Comparison of ENCODE assay signal across 13 cellular contexts in genomic region chr10:104321226-104321625, GRCh38. TPM values are rescaled to one million over a fixed set of nuclear protein-coding genes. Genes with fewer than 3 reads are reported as not detected.
DNase-seq lines count a peak whose midpoint lies in the region; ATAC-seq and TF ChIP-seq lines count a peak whose summit lies in the region.
"Had no signal": no experiment of that assay in that cellular context is flagged by ENCODE, and none has a peak within 500 bp of the region (broad histone marks: within the 10 kb centered on the region; RNA-seq: fewer than 3 reads in every experiment).

No MANE protein-coding gene starts in this region.

- DNase-seq in activated naive CD4-positive, alpha-beta T cell treated with anti-CD3 and anti-CD28 coated beads, Interleukin-2, amount 10 ng/mL, durations not matched to agents 7 days and 5 days, result no peak
- no peak for DNase-seq in activated naive CD4-positive, alpha-beta T cell (lab: John Stamatoyannopoulos, UW)
- DNase-seq in mammary epithelial cell (no peak), lower lobe of right lung (no peak), tibial nerve (ENCODE audit: low spot score in 2 of 2) (peak in 1 of 2 donors; percentile 14), adrenal gland (no peak), SIG-M5 treated with dmso at 0.1 percent for 504 hours (lab: John Stamatoyannopoulos, UW; ENCODE audit: unreplicated experiment) (no peak)
- DNase-seq: activated CD4-positive, alpha-beta T cell treated with anti-CD3 and anti-CD28 coated beads for 4 hours; hippocampal formation; MM.1S; NCI-H2107; stimulated activated CD4-positive, alpha-beta T cell treated with anti-CD3 and anti-CD28 coated beads, Interleukin-1b, Interleukin-23, amount 100 ng/mL, for 48 hours had no signal

- H3K4me3 ChIP-seq in mammary epithelial cell (replicated peaks in 1 of 3; ENCODE audit: insufficient read depth in 1 of 3, low read depth in 2 of 3, low read length in 3 of 3) (no peak overlapping the region), lower lobe of right lung (no peak overlapping the region), tibial nerve (no peak overlapping the region), adrenal gland (no peak overlapping the region)

- in situ Hi-C loops in mammary epithelial cell (cut with MboI; ENCODE audit: low sequenced_read_pairs in 2 of 2), result no loop called here

- TF ChIP-seq CTCF in mammary epithelial cell (conservative IDR thresholded peaks at IDR 0.05 in 1 of 2, IDR thresholded peaks at IDR 0.05 in 1 of 2; ENCODE audit: extremely low read depth in 1 of 2, insufficient read depth in 1 of 2, low read depth in 1 of 2, low read length in 2 of 2) (no peak), lower lobe of right lung (IDR thresholded peaks at IDR 0.05) (no peak), tibial nerve (IDR thresholded peaks at IDR 0.05) (no peak), adrenal gland (IDR thresholded peaks at IDR 0.05) (no peak)

- intact Hi-C loops in mammary epithelial cell (cut with micrococcal nuclease) (no loop called here), lower lobe of right lung (cut with DNase I) (no loop called here), adrenal gland (cut with DNase I) (no loop called here)

- TF ChIP-seq EP300 in tibial nerve (IDR thresholded peaks at IDR 0.05), result no peak

- H3K36me3 Mint-ChIP-seq in activated naive CD4-positive, alpha-beta T cell treated with anti-CD3 and anti-CD28 coated beads, Interleukin-2, amount 10 ng/mL, durations not matched to agents 7 days and 5 days, result peaks cover 50% of the 10 kb centered on the region

- H3K27ac Mint-ChIP-seq in activated naive CD4-positive, alpha-beta T cell treated with anti-CD3 and anti-CD28 coated beads, Interleukin-2, amount 10 ng/mL, durations not matched to agents 7 days and 5 days, result peak overlapping the region; percentile 90

- H2AFZ ChIP-seq in mammary epithelial cell (ENCODE audit: low read depth, low read length), result no peak overlapping the region

- H3K27me3 ChIP-seq in mammary epithelial cell (ENCODE audit: insufficient read depth, low read length), result no peaks in the 10 kb centered on the region
- H3K27me3 ChIP-seq in lower lobe of right lung (ENCODE audit: low read depth), result no peaks in the 10 kb centered on the region
- H3K27me3 ChIP-seq in tibial nerve, result no peaks in the 10 kb centered on the region
- H3K27me3 ChIP-seq in adrenal gland, result no peaks in the 10 kb centered on the region

- TF ChIP-seq POLR2A in tibial nerve (IDR thresholded peaks at IDR 0.05) (no peak), adrenal gland (IDR thresholded peaks at IDR 0.05) (no peak)

- H3K4me1 ChIP-seq in mammary epithelial cell (ENCODE audit: insufficient read depth, low read length), result peaks cover 72% of the 10 kb centered on the region
- H3K4me1 ChIP-seq in lower lobe of right lung, result peaks cover 100% of the 10 kb centered on the region
- peaks cover 0 to 100% (median 95%) of the 10 kb centered on the region in 4 donors for H3K4me1 ChIP-seq in tibial nerve
- peaks cover 18 to 67% of the 10 kb centered on the region in 2 donors for H3K4me1 ChIP-seq in adrenal gland (replicated peaks in 1 of 2)

- dilution Hi-C loops in mammary epithelial cell (cut with HindIII; ENCODE audit: low sequenced_read_pairs), result no loop called here

- BruUV-seq in mammary epithelial cell (replicated peaks; lab: Mats Ljungman, UMichigan), result no TSS peak

- H3K4me1 Mint-ChIP-seq in activated naive CD4-positive, alpha-beta T cell treated with anti-CD3 and anti-CD28 coated beads, Interleukin-2, amount 10 ng/mL, durations not matched to agents 7 days and 5 days, result peaks cover 81% of the 10 kb centered on the region

- H4K20me1 ChIP-seq in mammary epithelial cell (ENCODE audit: insufficient read depth, low read length), result no peaks in the 10 kb centered on the region

- H3K27ac ChIP-seq in mammary epithelial cell (ENCODE audit: insufficient read depth, low read depth, low read length), result peak overlapping the region; percentile 97
- H3K27ac ChIP-seq in lower lobe of right lung, result peak overlapping the region; percentile 70
- H3K27ac ChIP-seq in tibial nerve, result peak overlapping the region; percentile 23 to 97 (median 69)
- peak overlapping the region in 2 of 5 donors; percentile 17 to 38 for H3K27ac ChIP-seq in adrenal gland

- CTCF ChIA-PET in activated naive CD4-positive, alpha-beta T cell treated with anti-CD3 and anti-CD28 coated beads, Interleukin-2, amount 10 ng/mL, durations not matched to agents 7 days and 5 days (lab: Charles Lee), result interaction anchor here (1.1 to 5.2 kb wide), 8 partner anchors 8 to 30 kb away, joined by 3 to 40 read pairs (median 6); no protein-coding TSS in a partner anchor
- CTCF ChIA-PET in mammary epithelial cell (lab: Charles Lee; ENCODE audit: low non-redundant PET), result no interaction called here

- H3K9me3 ChIP-seq in mammary epithelial cell (replicated peaks; ENCODE audit: insufficient read depth, low read length) (no peaks in the 10 kb centered on the region), lower lobe of right lung (no peaks in the 10 kb centered on the region), tibial nerve (no peaks in the 10 kb centered on the region), adrenal gland (replicated peaks in 1 of 3) (no peaks in the 10 kb centered on the region)

- no peaks in the 10 kb centered on the region for H3K27me3 Mint-ChIP-seq in activated naive CD4-positive, alpha-beta T cell treated with anti-CD3 and anti-CD28 coated beads, Interleukin-2, amount 10 ng/mL, durations not matched to agents 7 days and 5 days

- no peak overlapping the region for H3K4me2 ChIP-seq in mammary epithelial cell (ENCODE audit: insufficient read depth, low read depth, low read length)

- no peak overlapping the region for H3K9ac ChIP-seq in mammary epithelial cell (ENCODE audit: insufficient read depth, low read length)

- 89% methylated on average over 6 of the region's 6 CpGs for WGBS in mammary epithelial cell (ENCODE audit: low coverage, missing lambda C conversion rate)
- WGBS in tibial nerve, 2 donors, result 33 to 52% methylated on average over 3 to 6 of the region's 6 CpGs
- 63 to 78% (median 67%) methylated on average over 5 to 6 of the region's 6 CpGs for WGBS in adrenal gland, 4 donors

- ATAC-seq in lower lobe of right lung (no peak), HG03520 (IDR thresholded peaks at IDR 0.05; ENCODE audit: unreplicated experiment) (no peak)

- H3K79me2 ChIP-seq in mammary epithelial cell (ENCODE audit: insufficient read depth, low read length), result peaks cover 91% of the 10 kb centered on the region

- no peak overlapping the region for H3K4me3 Mint-ChIP-seq in activated naive CD4-positive, alpha-beta T cell treated with anti-CD3 and anti-CD28 coated beads, Interleukin-2, amount 10 ng/mL, durations not matched to agents 7 days and 5 days

- no peaks in the 10 kb centered on the region for H3K9me3 Mint-ChIP-seq in activated naive CD4-positive, alpha-beta T cell treated with anti-CD3 and anti-CD28 coated beads, Interleukin-2, amount 10 ng/mL, durations not matched to agents 7 days and 5 days

- H3K36me3 ChIP-seq in mammary epithelial cell (ENCODE audit: insufficient read depth, low read length) (peaks cover 5% of the 10 kb centered on the region), lower lobe of right lung (peaks cover 5% of the 10 kb centered on the region), tibial nerve (no peaks in the 10 kb centered on the region), adrenal gland (replicated peaks in 1 of 2) (no peaks in the 10 kb centered on the region)

RNA-seq across cellular contexts. Expression of gene ITPRIP, which starts 17.0 kb away (rescaled TPM):
- total RNA-seq in mammary epithelial cell (10 to 100 TPM; 21.5 to 37.2 TPM), lower lobe of right lung (37.0 TPM), tibial nerve (10 to 100 TPM; 22.6 to 58.2 (median 39.9) TPM), adrenal gland (10 to 100 TPM; 18.3 to 27.0 (median 21.9) TPM)
- polyA plus RNA-seq in mammary epithelial cell (14.4 TPM), adrenal gland (10 to 100 TPM; 11.4 to 13.1 (median 12.1) TPM)
- 24.0 TPM for polyA minus RNA-seq in mammary epithelial cell

RNA-seq across cellular contexts. Expression of gene CFAP58, which starts 32.4 kb away (rescaled TPM):
- total RNA-seq in mammary epithelial cell, result 1 to 10 TPM in 1 of 2 donors, under 1 TPM in 1; 0.17 to 1.0 TPM
- polyA plus RNA-seq in mammary epithelial cell, result 0.23 TPM
- polyA minus RNA-seq in mammary epithelial cell, result not detected
- 1.1 TPM for total RNA-seq in lower lobe of right lung
- under 1 TPM in 2 of 4 donors, not detected in 2; 0.20 to 0.21 TPM for total RNA-seq in tibial nerve
- 1 to 10 TPM in 2 of 8 donors, under 1 TPM in 6; 0.11 to 2.9 (median 0.67) TPM for total RNA-seq in adrenal gland
- polyA plus RNA-seq in adrenal gland, result 1 to 10 TPM in 2 of 3 donors, under 1 TPM in 1; 0.42 to 1.3 (median 1.1) TPM

RNA-seq across cellular contexts. Expression of gene GSTO2, which starts 52.2 kb away (rescaled TPM):
- total RNA-seq in mammary epithelial cell, result 10 to 100 TPM; 16.2 to 26.8 TPM
- 43.3 TPM for polyA plus RNA-seq in mammary epithelial cell
- polyA minus RNA-seq in mammary epithelial cell, result 56.6 TPM
- total RNA-seq in lower lobe of right lung, result 7.8 TPM
- total RNA-seq in tibial nerve, result 1 to 10 TPM in 2 of 4 donors, under 1 TPM in 2; 0.30 to 1.7 (median 1.0) TPM
- total RNA-seq in adrenal gland, result 1 to 10 TPM; 3.7 to 8.2 (median 6.2) TPM
- 10 to 100 TPM in 1 of 3 donors, 1 to 10 TPM in 2; 6.5 to 13.6 (median 7.9) TPM for polyA plus RNA-seq in adrenal gland
